ENCODE assay signal across 18 cellular contexts in genomic region chr3:54600441-54601204, GRCh38.
DNase-seq lines count a peak whose midpoint lies in the region; ATAC-seq and TF ChIP-seq lines count a peak whose summit lies in the region.
"Had no signal": no experiment of that assay in that cellular context is flagged by ENCODE, and none has a peak within 500 bp of the region (broad histone marks: within the 10 kb centered on the region; RNA-seq: fewer than 3 reads in every experiment).

No MANE protein-coding gene starts in this region.

- TF ChIP-seq EP300 in ovary (IDR thresholded peaks at IDR 0.05) = no peak

- H3K27me3 ChIP-seq in heart left ventricle (no peaks in the 10 kb centered on the region), ovary (no peaks in the 10 kb centered on the region)
- H3K27me3 ChIP-seq in CD8-positive, alpha-beta T cell (ENCODE audit: insufficient read depth, low read length) = no peaks in the 10 kb centered on the region
- H3K27me3 ChIP-seq: brain microvascular endothelial cell, suprapubic skin had no signal

- peak overlapping the region; percentile 13 for H3K27ac ChIP-seq in angular gyrus (ENCODE audit: low read depth, low read length)
- H3K27ac ChIP-seq in heart left ventricle = peak overlapping the region in 6 of 12 donors; percentile 35 to 74 (median 46)
- no peak overlapping the region for H3K27ac ChIP-seq in ovary
- no peak overlapping the region for H3K27ac ChIP-seq in CD8-positive, alpha-beta T cell (ENCODE audit: low read depth, low read length)
- H3K27ac ChIP-seq: brain microvascular endothelial cell, suprapubic skin had no signal

- H3K9me3 Mint-ChIP-seq in progenitor cell of endocrine pancreas (ENCODE audit: low read depth) = no peaks in the 10 kb centered on the region
- no peaks in the 10 kb centered on the region for H3K9me3 Mint-ChIP-seq in CD8-positive, alpha-beta T cell

- H3K27ac Mint-ChIP-seq in progenitor cell of endocrine pancreas = no peak overlapping the region
- H3K27ac Mint-ChIP-seq in CD8-positive, alpha-beta T cell = no peak overlapping the region
- H3K27ac Mint-ChIP-seq: activated B cell treated with CpG ODN at 0.5 μM for 24 hours; activated CD8-positive, alpha-beta memory T cell treated with anti-CD3 and anti-CD28 coated beads, Interleukin-2, amount 10 ng/mL, durations not matched to agents 7 days and 5 days; T-cell had no signal

- CTCF ChIA-PET in CD8-positive, alpha-beta T cell (lab: Charles Lee) = no interaction called here

- H3K27me3 Mint-ChIP-seq in progenitor cell of endocrine pancreas = peaks cover 4% of the 10 kb centered on the region
- H3K27me3 Mint-ChIP-seq in CD8-positive, alpha-beta T cell (ENCODE audit: low read depth) = peaks cover 4% of the 10 kb centered on the region
- H3K27me3 Mint-ChIP-seq: activated B cell treated with CpG ODN at 0.5 μM for 24 hours; activated CD8-positive, alpha-beta memory T cell treated with anti-CD3 and anti-CD28 coated beads, Interleukin-2, amount 10 ng/mL, durations not matched to agents 7 days and 5 days; T-cell had no signal

- no peak overlapping the region for H3K4me3 Mint-ChIP-seq in progenitor cell of endocrine pancreas (ENCODE audit: low read depth)
- H3K4me3 Mint-ChIP-seq in CD8-positive, alpha-beta T cell = no peak overlapping the region
- H3K4me3 Mint-ChIP-seq: activated B cell treated with CpG ODN at 0.5 μM for 24 hours; activated CD8-positive, alpha-beta memory T cell treated with anti-CD3 and anti-CD28 coated beads, Interleukin-2, amount 10 ng/mL, durations not matched to agents 7 days and 5 days; T-cell had no signal

- peak; percentile 76 to 92 (median 88) for ATAC-seq in heart left ventricle
- ATAC-seq in GM21576 (IDR thresholded peaks at IDR 0.05; ENCODE audit: unreplicated experiment) = no peak
- no peak for ATAC-seq in CD8-positive, alpha-beta T cell
- ATAC-seq: activated CD8-positive, alpha-beta memory T cell treated with anti-CD3 and anti-CD28 coated beads, Interleukin-2, amount 10 ng/mL, durations not matched to agents 7 days and 5 days; T-cell had no signal

- TF ChIP-seq CTCF in heart left ventricle (IDR thresholded peaks at IDR 0.05) (no peak), ovary (IDR thresholded peaks at IDR 0.05) (no peak), progenitor cell of endocrine pancreas (IDR thresholded peaks at IDR 0.05; ENCODE audit: unreplicated experiment) (no peak)
- TF ChIP-seq CTCF in CD8-positive, alpha-beta T cell (IDR thresholded peaks at IDR 0.05) = no peak

- H3K9me3 ChIP-seq in heart left ventricle = no peaks in the 10 kb centered on the region
- H3K9me3 ChIP-seq in ovary = no peaks in the 10 kb centered on the region
- no peaks in the 10 kb centered on the region for H3K9me3 ChIP-seq in CD8-positive, alpha-beta T cell (ENCODE audit: low read length)
- H3K9me3 ChIP-seq: suprapubic skin had no signal

- H3K36me3 Mint-ChIP-seq in progenitor cell of endocrine pancreas (ENCODE audit: insufficient read depth) = no peaks in the 10 kb centered on the region
- no peaks in the 10 kb centered on the region for H3K36me3 Mint-ChIP-seq in CD8-positive, alpha-beta T cell
- H3K36me3 Mint-ChIP-seq: activated CD8-positive, alpha-beta memory T cell treated with anti-CD3 and anti-CD28 coated beads, Interleukin-2, amount 10 ng/mL, durations not matched to agents 7 days and 5 days; T-cell had no signal

- DNase-seq in DMS79 (lab: John Stamatoyannopoulos, UW) (peak; percentile 43), heart left ventricle (peak in 3 of 5 donors; percentile 12 to 49 (median 21)), ovary (peak in 4 of 5 donors; percentile 21 to 39 (median 33)), LoVo (ENCODE audit: low spot score) (no peak), progenitor cell of endocrine pancreas (ENCODE audit: low spot score, unreplicated experiment) (no peak)
- no peak for DNase-seq in CD8-positive, alpha-beta T cell
- DNase-seq: activated B cell treated with CpG ODN at 0.5 μM for 24 hours; activated CD8-positive, alpha-beta memory T cell treated with anti-CD3 and anti-CD28 coated beads, Interleukin-2, amount 10 ng/mL, durations not matched to agents 7 days and 5 days; activated gamma-delta T cell treated with Interleukin-2 at 50 U/mL for 16 hours; brain microvascular endothelial cell; COR-L47; foreskin melanocyte; Kasumi-1; NCI-H69; T-cell had no signal

- POLR2A ChIA-PET in CD8-positive, alpha-beta T cell (lab: Charles Lee) = no interaction called here

- H3K4me1 ChIP-seq in heart left ventricle (peaks cover 0 to 18% (median 3%) of the 10 kb centered on the region in 12 donors), ovary (ENCODE audit: insufficient read depth) (peaks cover 5% of the 10 kb centered on the region)
- H3K4me1 ChIP-seq in CD8-positive, alpha-beta T cell (ENCODE audit: insufficient read depth, low read length) = no peaks in the 10 kb centered on the region
- H3K4me1 ChIP-seq: suprapubic skin had no signal

- TF ChIP-seq POLR2A in heart left ventricle (IDR thresholded peaks at IDR 0.05) (no peak), ovary (IDR thresholded peaks at IDR 0.05) (no peak)

- no peaks in the 10 kb centered on the region for H3K4me1 Mint-ChIP-seq in progenitor cell of endocrine pancreas (ENCODE audit: low read depth)
- no peaks in the 10 kb centered on the region for H3K4me1 Mint-ChIP-seq in CD8-positive, alpha-beta T cell (ENCODE audit: low read depth)
- H3K4me1 Mint-ChIP-seq: activated B cell treated with CpG ODN at 0.5 μM for 24 hours; activated CD8-positive, alpha-beta memory T cell treated with anti-CD3 and anti-CD28 coated beads, Interleukin-2, amount 10 ng/mL, durations not matched to agents 7 days and 5 days; T-cell had no signal

- H3K4me3 ChIP-seq in heart left ventricle (peak overlapping the region in 1 of 12 donors; percentile 19), ovary (no peak overlapping the region)
- H3K4me3 ChIP-seq in CD8-positive, alpha-beta T cell (ENCODE audit: low read depth, low read length) = no peak overlapping the region
- H3K4me3 ChIP-seq: suprapubic skin had no signal

- H3K36me3 ChIP-seq in heart left ventricle = no peaks in the 10 kb centered on the region
- H3K36me3 ChIP-seq in ovary = no peaks in the 10 kb centered on the region
- no peaks in the 10 kb centered on the region for H3K36me3 ChIP-seq in CD8-positive, alpha-beta T cell (ENCODE audit: insufficient read depth, low read length)
- H3K36me3 ChIP-seq: brain microvascular endothelial cell, suprapubic skin had no signal

- intact Hi-C loops in heart left ventricle (cut with DNase I) (no loop called here), ovary (cut with DNase I) (no loop called here)
- intact Hi-C loops in CD8-positive, alpha-beta T cell (cut with DNase I, micrococcal nuclease) = no loop called here

- WGBS in heart left ventricle, 4 donors = 32 to 53% (median 38%) methylated on average over 12 of the region's 12 CpGs
- WGBS in ovary, 3 donors = 5 to 18% (median 9%) methylated on average over 12 of the region's 12 CpGs

Comparison
In these comparisons a context has a peak if more than half of its experiments do, and no peak if none do; other contexts are left out.
1. DNase-seq: peak in DMS79 (single experiment), heart left ventricle (3 of 5) and ovary (4 of 5); none in LoVo (single experiment), progenitor cell of endocrine pancreas (single experiment) and CD8-positive, alpha-beta T cell (0 of 7).
2. ATAC-seq: peak in heart left ventricle (4 of 4); none in GM21576 (single experiment) and CD8-positive, alpha-beta T cell (single experiment).